1 cellular context compared by ENCODE assay signal in genomic region chr17:51434434-51435170, GRCh38.
TF ChIP-seq lines count a peak whose summit lies in the region.

No MANE protein-coding gene starts in this region.

TF ChIP-seq in K562, 482 proteins besides CTCF, POLR2A, EP300 and RAD21 (continued from another document and continues in another):
- TF ChIP-seq SMAD3 (CRISPR knock-in tag; conservative IDR thresholded peaks at IDR 0.05) (peak; percentile 63; the same call in 1 of the 2 replicates), TCF7L2 (IDR thresholded peaks at IDR 0.05; ENCODE audit: low read depth, low read length) (no peak), SAFB2 (IDR thresholded peaks at IDR 0.05; ENCODE audit: borderline replicate concordance, low read depth, low read length, severe bottlenecking) (no peak), NR4A1 (CRISPR knock-in tag; IDR thresholded peaks at IDR 0.05) (no peak), NR4A1 (tag; IDR thresholded peaks at IDR 0.05) (peak; percentile 93), L3MBTL2 (IDR thresholded peaks at IDR 0.05) (peak; percentile 53; the same call in 1 of the 2 replicates), DDX20 (tag; IDR thresholded peaks at IDR 0.05; ENCODE audit: low read depth) (0 out of 2 replicates have a peak, but pooled peaks have one; percentile 43), TEAD1 (CRISPR knock-in tag; IDR thresholded peaks at IDR 0.05) (no peak), NR2C2 (CRISPR knock-in tag; IDR thresholded peaks at IDR 0.05) (no peak), NR2C2 (tag; IDR thresholded peaks at IDR 0.05) (peak; percentile 35; the same call in 1 of the 2 replicates), ATF3 (IDR thresholded peaks at IDR 0.05) (peak; percentile 44; the same call in 1 of the 2 replicates), ATF3 (CRISPR knock-in tag; conservative IDR thresholded peaks at IDR 0.05) (no peak), CEBPG (CRISPR knock-in tag; IDR thresholded peaks at IDR 0.05) (no peak), CEBPG (tag; conservative IDR thresholded peaks at IDR 0.05 in 1 of 2, IDR thresholded peaks at IDR 0.05 in 1 of 2) (peak in 1 of 2 experiments; percentile 37; a peak in 2 of 4 replicates), HDGF (IDR thresholded peaks at IDR 0.05) (no peak), ZNF644 (tag; IDR thresholded peaks at IDR 0.05; ENCODE audit: low read depth) (0 out of 2 replicates have a peak, but pooled peaks have one; percentile 50), HMBOX1 (IDR thresholded peaks at IDR 0.05) (peak; percentile 74; the same call in 1 of the 2 replicates), ZEB2 (IDR thresholded peaks at IDR 0.05) (peak; percentile 69), PHB2 (IDR thresholded peaks at IDR 0.05; ENCODE audit: low read depth) (no peak), BACH1 (tag; IDR thresholded peaks at IDR 0.05) (0 out of 2 replicates have a peak, but pooled peaks have one; percentile 39), MAX (CRISPR knock-in tag; IDR thresholded peaks at IDR 0.05) (no peak), CREB3 (tag; conservative IDR thresholded peaks at IDR 0.05; ENCODE audit: low read depth) (peak; percentile 69; the same call in 1 of the 2 replicates), PML (IDR thresholded peaks at IDR 0.05; ENCODE audit: low read length) (no peak), ZNF766 (CRISPR knock-in tag; conservative IDR thresholded peaks at IDR 0.05) (peak; percentile 76; the same call in 1 of the 2 replicates), JUN (IDR thresholded peaks at IDR 0.05; ENCODE audit: borderline replicate concordance, low read depth, low read length) (no peak), JUN (CRISPR knock-in tag; IDR thresholded peaks at IDR 0.05; ENCODE audit: borderline replicate concordance) (no peak), RREB1 (CRISPR knock-in tag; IDR thresholded peaks at IDR 0.05) (0 out of 2 replicates have a peak, but pooled peaks have one; percentile 32), SP1 (CRISPR knock-in tag; IDR thresholded peaks at IDR 0.05) (no peak)
- TF ChIP-seq, protein P1, sequence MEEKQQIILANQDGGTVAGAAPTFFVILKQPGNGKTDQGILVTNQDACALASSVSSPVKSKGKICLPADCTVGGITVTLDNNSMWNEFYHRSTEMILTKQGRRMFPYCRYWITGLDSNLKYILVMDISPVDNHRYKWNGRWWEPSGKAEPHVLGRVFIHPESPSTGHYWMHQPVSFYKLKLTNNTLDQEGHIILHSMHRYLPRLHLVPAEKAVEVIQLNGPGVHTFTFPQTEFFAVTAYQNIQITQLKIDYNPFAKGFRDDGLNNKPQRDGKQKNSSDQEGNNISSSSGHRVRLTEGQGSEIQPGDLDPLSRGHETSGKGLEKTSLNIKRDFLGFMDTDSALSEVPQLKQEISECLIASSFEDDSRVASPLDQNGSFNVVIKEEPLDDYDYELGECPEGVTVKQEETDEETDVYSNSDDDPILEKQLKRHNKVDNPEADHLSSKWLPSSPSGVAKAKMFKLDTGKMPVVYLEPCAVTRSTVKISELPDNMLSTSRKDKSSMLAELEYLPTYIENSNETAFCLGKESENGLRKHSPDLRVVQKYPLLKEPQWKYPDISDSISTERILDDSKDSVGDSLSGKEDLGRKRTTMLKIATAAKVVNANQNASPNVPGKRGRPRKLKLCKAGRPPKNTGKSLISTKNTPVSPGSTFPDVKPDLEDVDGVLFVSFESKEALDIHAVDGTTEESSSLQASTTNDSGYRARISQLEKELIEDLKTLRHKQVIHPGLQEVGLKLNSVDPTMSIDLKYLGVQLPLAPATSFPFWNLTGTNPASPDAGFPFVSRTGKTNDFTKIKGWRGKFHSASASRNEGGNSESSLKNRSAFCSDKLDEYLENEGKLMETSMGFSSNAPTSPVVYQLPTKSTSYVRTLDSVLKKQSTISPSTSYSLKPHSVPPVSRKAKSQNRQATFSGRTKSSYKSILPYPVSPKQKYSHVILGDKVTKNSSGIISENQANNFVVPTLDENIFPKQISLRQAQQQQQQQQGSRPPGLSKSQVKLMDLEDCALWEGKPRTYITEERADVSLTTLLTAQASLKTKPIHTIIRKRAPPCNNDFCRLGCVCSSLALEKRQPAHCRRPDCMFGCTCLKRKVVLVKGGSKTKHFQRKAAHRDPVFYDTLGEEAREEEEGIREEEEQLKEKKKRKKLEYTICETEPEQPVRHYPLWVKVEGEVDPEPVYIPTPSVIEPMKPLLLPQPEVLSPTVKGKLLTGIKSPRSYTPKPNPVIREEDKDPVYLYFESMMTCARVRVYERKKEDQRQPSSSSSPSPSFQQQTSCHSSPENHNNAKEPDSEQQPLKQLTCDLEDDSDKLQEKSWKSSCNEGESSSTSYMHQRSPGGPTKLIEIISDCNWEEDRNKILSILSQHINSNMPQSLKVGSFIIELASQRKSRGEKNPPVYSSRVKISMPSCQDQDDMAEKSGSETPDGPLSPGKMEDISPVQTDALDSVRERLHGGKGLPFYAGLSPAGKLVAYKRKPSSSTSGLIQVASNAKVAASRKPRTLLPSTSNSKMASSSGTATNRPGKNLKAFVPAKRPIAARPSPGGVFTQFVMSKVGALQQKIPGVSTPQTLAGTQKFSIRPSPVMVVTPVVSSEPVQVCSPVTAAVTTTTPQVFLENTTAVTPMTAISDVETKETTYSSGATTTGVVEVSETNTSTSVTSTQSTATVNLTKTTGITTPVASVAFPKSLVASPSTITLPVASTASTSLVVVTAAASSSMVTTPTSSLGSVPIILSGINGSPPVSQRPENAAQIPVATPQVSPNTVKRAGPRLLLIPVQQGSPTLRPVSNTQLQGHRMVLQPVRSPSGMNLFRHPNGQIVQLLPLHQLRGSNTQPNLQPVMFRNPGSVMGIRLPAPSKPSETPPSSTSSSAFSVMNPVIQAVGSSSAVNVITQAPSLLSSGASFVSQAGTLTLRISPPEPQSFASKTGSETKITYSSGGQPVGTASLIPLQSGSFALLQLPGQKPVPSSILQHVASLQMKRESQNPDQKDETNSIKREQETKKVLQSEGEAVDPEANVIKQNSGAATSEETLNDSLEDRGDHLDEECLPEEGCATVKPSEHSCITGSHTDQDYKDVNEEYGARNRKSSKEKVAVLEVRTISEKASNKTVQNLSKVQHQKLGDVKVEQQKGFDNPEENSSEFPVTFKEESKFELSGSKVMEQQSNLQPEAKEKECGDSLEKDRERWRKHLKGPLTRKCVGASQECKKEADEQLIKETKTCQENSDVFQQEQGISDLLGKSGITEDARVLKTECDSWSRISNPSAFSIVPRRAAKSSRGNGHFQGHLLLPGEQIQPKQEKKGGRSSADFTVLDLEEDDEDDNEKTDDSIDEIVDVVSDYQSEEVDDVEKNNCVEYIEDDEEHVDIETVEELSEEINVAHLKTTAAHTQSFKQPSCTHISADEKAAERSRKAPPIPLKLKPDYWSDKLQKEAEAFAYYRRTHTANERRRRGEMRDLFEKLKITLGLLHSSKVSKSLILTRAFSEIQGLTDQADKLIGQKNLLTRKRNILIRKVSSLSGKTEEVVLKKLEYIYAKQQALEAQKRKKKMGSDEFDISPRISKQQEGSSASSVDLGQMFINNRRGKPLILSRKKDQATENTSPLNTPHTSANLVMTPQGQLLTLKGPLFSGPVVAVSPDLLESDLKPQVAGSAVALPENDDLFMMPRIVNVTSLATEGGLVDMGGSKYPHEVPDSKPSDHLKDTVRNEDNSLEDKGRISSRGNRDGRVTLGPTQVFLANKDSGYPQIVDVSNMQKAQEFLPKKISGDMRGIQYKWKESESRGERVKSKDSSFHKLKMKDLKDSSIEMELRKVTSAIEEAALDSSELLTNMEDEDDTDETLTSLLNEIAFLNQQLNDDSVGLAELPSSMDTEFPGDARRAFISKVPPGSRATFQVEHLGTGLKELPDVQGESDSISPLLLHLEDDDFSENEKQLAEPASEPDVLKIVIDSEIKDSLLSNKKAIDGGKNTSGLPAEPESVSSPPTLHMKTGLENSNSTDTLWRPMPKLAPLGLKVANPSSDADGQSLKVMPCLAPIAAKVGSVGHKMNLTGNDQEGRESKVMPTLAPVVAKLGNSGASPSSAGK (IDR thresholded peaks at IDR 0.05) = peak; percentile 68
- TF ChIP-seq, protein P2, sequence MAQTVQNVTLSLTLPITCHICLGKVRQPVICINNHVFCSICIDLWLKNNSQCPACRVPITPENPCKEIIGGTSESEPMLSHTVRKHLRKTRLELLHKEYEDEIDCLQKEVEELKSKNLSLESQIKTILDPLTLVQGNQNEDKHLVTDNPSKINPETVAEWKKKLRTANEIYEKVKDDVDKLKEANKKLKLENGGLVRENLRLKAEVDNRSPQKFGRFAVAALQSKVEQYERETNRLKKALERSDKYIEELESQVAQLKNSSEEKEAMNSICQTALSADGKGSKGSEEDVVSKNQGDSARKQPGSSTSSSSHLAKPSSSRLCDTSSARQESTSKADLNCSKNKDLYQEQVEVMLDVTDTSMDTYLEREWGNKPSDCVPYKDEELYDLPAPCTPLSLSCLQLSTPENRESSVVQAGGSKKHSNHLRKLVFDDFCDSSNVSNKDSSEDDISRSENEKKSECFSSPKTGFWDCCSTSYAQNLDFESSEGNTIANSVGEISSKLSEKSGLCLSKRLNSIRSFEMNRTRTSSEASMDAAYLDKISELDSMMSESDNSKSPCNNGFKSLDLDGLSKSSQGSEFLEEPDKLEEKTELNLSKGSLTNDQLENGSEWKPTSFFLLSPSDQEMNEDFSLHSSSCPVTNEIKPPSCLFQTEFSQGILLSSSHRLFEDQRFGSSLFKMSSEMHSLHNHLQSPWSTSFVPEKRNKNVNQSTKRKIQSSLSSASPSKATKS (CRISPR knock-in tag; IDR thresholded peaks at IDR 0.05) = peak; percentile 79; the same call in 1 of the 2 replicates
- TF ChIP-seq, protein P3, sequence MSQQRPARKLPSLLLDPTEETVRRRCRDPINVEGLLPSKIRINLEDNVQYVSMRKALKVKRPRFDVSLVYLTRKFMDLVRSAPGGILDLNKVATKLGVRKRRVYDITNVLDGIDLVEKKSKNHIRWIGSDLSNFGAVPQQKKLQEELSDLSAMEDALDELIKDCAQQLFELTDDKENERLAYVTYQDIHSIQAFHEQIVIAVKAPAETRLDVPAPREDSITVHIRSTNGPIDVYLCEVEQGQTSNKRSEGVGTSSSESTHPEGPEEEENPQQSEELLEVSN (IDR thresholded peaks at IDR 0.05; ENCODE audit: borderline replicate concordance in 1 of 2, extremely low read depth in 1 of 2, insufficient read depth in 1 of 2, insufficient read length in 1 of 2, low read depth in 1 of 2, low read length in 1 of 2, poor library complexity in 1 of 2, severe bottlenecking in 1 of 2) = peak in 1 of 2 experiments; percentile 41
